1 cellular context compared by ENCODE assay signal in the genomic region with DNA sequence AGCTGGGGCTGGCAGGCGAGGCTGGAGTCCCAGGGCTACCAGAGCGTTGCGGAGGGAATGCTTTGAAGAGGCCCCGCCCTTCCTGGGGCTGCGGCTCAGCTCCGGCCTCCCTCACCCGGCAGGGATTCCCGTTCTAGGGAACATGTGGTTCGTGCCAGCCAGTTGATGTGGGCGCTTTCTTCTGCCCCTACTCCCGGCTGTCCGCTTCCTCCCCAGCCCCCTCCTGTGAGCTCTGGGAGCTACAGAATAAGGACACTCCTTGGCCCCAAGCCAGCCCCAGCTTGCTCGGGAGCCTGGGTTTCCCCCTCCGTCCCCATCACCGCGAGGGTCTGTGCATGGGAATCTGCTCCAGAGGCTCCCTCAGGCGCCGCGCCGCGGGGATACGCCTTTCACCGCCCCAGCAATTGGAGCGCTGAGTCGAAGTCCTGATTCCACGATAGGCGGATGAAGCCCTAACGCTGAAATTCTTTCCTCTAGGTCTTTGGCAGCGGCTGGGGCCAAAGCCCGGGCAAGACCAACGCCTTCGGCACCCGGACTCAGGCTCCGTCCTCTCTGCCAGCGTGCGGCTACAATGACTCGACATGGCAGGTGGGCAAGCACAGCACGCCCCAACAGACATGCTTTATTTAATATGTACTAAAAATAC.
A peak's percentile ranks its signal among the peaks of the same experiment; 100 is the strongest.
TF ChIP-seq lines count a peak whose summit lies in the region.

No MANE protein-coding gene starts in this region.

TF ChIP-seq in H1, 55 proteins besides CTCF, POLR2A, EP300 and RAD21 (continued from another document):
- TF ChIP-seq RBBP5 (IDR thresholded peaks at IDR 0.05; ENCODE audit: borderline replicate concordance, low read depth, low read length), result no peak; the same call in 1 of the 2 replicates
- no peak for TF ChIP-seq CHD1 (IDR thresholded peaks at IDR 0.05; ENCODE audit: low read depth, low read length)
- no peak for TF ChIP-seq POLR2AphosphoS5 (IDR thresholded peaks at IDR 0.05; ENCODE audit: low read depth, low read length)
- TF ChIP-seq KDM4A (IDR thresholded peaks at IDR 0.05; ENCODE audit: low read depth, low read length, severe bottlenecking), result peak; percentile 98
- TF ChIP-seq BCL11A (IDR thresholded peaks at IDR 0.05; ENCODE audit: low read depth in 2 of 2, low read length in 2 of 2), result no peak
- TF ChIP-seq MAFK (IDR thresholded peaks at IDR 0.05; ENCODE audit: low read depth, low read length), result no peak
- no peak for TF ChIP-seq POU5F1 (IDR thresholded peaks at IDR 0.05; ENCODE audit: low read depth, low read length)
- TF ChIP-seq BACH1 (IDR thresholded peaks at IDR 0.05; ENCODE audit: low read length), result no peak
- TF ChIP-seq HDAC6 (IDR thresholded peaks at IDR 0.05; ENCODE audit: low read depth, low read length), result no peak
- TF ChIP-seq TCF12 (IDR thresholded peaks at IDR 0.05; ENCODE audit: low read depth, low read length), result no peak
- no peak for TF ChIP-seq RNF2 (IDR thresholded peaks at IDR 0.05; ENCODE audit: borderline replicate concordance, low read depth, low read length, missing control alignments, poor library complexity, severe bottlenecking)
- TF ChIP-seq KDM1A (IDR thresholded peaks at IDR 0.05; ENCODE audit: borderline replicate concordance, low read length), result no peak
- no peak for TF ChIP-seq RXRA (IDR thresholded peaks at IDR 0.05; ENCODE audit: insufficient read depth, low read depth, low read length)
- TF ChIP-seq, protein P1, sequence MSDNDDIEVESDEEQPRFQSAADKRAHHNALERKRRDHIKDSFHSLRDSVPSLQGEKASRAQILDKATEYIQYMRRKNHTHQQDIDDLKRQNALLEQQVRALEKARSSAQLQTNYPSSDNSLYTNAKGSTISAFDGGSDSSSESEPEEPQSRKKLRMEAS (IDR thresholded peaks at IDR 0.05), result peak; percentile 61
- TF ChIP-seq YY1 (IDR thresholded peaks at IDR 0.05; ENCODE audit: low read depth, low read length), result 0 out of 2 replicates have a peak, but pooled peaks have one; percentile 9
- no peak for TF ChIP-seq SP4 (IDR thresholded peaks at IDR 0.05; ENCODE audit: low read length)
- TF ChIP-seq, protein P2, sequence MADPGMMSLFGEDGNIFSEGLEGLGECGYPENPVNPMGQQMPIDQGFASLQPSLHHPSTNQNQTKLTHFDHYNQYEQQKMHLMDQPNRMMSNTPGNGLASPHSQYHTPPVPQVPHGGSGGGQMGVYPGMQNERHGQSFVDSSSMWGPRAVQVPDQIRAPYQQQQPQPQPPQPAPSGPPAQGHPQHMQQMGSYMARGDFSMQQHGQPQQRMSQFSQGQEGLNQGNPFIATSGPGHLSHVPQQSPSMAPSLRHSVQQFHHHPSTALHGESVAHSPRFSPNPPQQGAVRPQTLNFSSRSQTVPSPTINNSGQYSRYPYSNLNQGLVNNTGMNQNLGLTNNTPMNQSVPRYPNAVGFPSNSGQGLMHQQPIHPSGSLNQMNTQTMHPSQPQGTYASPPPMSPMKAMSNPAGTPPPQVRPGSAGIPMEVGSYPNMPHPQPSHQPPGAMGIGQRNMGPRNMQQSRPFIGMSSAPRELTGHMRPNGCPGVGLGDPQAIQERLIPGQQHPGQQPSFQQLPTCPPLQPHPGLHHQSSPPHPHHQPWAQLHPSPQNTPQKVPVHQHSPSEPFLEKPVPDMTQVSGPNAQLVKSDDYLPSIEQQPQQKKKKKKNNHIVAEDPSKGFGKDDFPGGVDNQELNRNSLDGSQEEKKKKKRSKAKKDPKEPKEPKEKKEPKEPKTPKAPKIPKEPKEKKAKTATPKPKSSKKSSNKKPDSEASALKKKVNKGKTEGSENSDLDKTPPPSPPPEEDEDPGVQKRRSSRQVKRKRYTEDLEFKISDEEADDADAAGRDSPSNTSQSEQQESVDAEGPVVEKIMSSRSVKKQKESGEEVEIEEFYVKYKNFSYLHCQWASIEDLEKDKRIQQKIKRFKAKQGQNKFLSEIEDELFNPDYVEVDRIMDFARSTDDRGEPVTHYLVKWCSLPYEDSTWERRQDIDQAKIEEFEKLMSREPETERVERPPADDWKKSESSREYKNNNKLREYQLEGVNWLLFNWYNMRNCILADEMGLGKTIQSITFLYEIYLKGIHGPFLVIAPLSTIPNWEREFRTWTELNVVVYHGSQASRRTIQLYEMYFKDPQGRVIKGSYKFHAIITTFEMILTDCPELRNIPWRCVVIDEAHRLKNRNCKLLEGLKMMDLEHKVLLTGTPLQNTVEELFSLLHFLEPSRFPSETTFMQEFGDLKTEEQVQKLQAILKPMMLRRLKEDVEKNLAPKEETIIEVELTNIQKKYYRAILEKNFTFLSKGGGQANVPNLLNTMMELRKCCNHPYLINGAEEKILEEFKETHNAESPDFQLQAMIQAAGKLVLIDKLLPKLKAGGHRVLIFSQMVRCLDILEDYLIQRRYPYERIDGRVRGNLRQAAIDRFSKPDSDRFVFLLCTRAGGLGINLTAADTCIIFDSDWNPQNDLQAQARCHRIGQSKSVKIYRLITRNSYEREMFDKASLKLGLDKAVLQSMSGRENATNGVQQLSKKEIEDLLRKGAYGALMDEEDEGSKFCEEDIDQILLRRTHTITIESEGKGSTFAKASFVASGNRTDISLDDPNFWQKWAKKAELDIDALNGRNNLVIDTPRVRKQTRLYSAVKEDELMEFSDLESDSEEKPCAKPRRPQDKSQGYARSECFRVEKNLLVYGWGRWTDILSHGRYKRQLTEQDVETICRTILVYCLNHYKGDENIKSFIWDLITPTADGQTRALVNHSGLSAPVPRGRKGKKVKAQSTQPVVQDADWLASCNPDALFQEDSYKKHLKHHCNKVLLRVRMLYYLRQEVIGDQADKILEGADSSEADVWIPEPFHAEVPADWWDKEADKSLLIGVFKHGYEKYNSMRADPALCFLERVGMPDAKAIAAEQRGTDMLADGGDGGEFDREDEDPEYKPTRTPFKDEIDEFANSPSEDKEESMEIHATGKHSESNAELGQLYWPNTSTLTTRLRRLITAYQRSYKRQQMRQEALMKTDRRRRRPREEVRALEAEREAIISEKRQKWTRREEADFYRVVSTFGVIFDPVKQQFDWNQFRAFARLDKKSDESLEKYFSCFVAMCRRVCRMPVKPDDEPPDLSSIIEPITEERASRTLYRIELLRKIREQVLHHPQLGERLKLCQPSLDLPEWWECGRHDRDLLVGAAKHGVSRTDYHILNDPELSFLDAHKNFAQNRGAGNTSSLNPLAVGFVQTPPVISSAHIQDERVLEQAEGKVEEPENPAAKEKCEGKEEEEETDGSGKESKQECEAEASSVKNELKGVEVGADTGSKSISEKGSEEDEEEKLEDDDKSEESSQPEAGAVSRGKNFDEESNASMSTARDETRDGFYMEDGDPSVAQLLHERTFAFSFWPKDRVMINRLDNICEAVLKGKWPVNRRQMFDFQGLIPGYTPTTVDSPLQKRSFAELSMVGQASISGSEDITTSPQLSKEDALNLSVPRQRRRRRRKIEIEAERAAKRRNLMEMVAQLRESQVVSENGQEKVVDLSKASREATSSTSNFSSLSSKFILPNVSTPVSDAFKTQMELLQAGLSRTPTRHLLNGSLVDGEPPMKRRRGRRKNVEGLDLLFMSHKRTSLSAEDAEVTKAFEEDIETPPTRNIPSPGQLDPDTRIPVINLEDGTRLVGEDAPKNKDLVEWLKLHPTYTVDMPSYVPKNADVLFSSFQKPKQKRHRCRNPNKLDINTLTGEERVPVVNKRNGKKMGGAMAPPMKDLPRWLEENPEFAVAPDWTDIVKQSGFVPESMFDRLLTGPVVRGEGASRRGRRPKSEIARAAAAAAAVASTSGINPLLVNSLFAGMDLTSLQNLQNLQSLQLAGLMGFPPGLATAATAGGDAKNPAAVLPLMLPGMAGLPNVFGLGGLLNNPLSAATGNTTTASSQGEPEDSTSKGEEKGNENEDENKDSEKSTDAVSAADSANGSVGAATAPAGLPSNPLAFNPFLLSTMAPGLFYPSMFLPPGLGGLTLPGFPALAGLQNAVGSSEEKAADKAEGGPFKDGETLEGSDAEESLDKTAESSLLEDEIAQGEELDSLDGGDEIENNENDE (IDR thresholded peaks at IDR 0.05; ENCODE audit: insufficient replicate concordance, low read length), result no peak
- 0 out of 2 replicates have a peak, but pooled peaks have one; percentile 8 for TF ChIP-seq SRF (IDR thresholded peaks at IDR 0.05; ENCODE audit: low read depth, low read length)
- no peak for TF ChIP-seq HDAC2 (IDR thresholded peaks at IDR 0.05; ENCODE audit: borderline replicate concordance in 1 of 2, low read depth in 2 of 2, low read length in 2 of 2)
- TF ChIP-seq, protein P3, sequence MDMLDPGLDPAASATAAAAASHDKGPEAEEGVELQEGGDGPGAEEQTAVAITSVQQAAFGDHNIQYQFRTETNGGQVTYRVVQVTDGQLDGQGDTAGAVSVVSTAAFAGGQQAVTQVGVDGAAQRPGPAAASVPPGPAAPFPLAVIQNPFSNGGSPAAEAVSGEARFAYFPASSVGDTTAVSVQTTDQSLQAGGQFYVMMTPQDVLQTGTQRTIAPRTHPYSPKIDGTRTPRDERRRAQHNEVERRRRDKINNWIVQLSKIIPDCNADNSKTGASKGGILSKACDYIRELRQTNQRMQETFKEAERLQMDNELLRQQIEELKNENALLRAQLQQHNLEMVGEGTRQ (IDR thresholded peaks at IDR 0.05; ENCODE audit: low read length), result no peak
- no peak for TF ChIP-seq SIN3A (conservative IDR thresholded peaks at IDR 0.05 in 1 of 2, IDR thresholded peaks at IDR 0.05 in 1 of 2; ENCODE audit: low read depth in 1 of 2, low read length in 2 of 2)
- TF ChIP-seq, protein P4, sequence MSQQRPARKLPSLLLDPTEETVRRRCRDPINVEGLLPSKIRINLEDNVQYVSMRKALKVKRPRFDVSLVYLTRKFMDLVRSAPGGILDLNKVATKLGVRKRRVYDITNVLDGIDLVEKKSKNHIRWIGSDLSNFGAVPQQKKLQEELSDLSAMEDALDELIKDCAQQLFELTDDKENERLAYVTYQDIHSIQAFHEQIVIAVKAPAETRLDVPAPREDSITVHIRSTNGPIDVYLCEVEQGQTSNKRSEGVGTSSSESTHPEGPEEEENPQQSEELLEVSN (IDR thresholded peaks at IDR 0.05), result peak; percentile 81
- no peak for TF ChIP-seq CBX8 (IDR thresholded peaks at IDR 0.05; ENCODE audit: borderline replicate concordance, low read depth, low read length)
- no peak for TF ChIP-seq SP2 (IDR thresholded peaks at IDR 0.05; ENCODE audit: low read length)
- TF ChIP-seq TAF7 (optimal IDR thresholded peaks at IDR 0.05; ENCODE audit: borderline replicate concordance, low read depth, low read length), result no peak
- peak; percentile 81; the same call in 1 of the 2 replicates for TF ChIP-seq SP1 (IDR thresholded peaks at IDR 0.05; ENCODE audit: low read depth, low read length)
- TF ChIP-seq EGR1 (IDR thresholded peaks at IDR 0.05; ENCODE audit: borderline replicate concordance, low read depth, low read length), result no peak
- TF ChIP-seq ASH2L (IDR thresholded peaks at IDR 0.05; ENCODE audit: low read length), result peak; percentile 88
- no peak for TF ChIP-seq GABPA (IDR thresholded peaks at IDR 0.05; ENCODE audit: borderline replicate concordance, insufficient read depth, low read length)
- TF ChIP-seq TEAD4 (IDR thresholded peaks at IDR 0.05; ENCODE audit: low read depth, low read length), result peak; percentile 56; the same call in 1 of the 2 replicates
- no peak for TF ChIP-seq SAP30 (IDR thresholded peaks at IDR 0.05; ENCODE audit: insufficient read depth, insufficient replicate concordance, low read length)
- peak; percentile 48 for TF ChIP-seq CTBP2 (IDR thresholded peaks at IDR 0.05; ENCODE audit: borderline replicate concordance, insufficient read depth, insufficient read length, low read length)
- no peak for TF ChIP-seq TBP (IDR thresholded peaks at IDR 0.05; ENCODE audit: low read depth, low read length)
- no peak for TF ChIP-seq BRCA1 (IDR thresholded peaks at IDR 0.05; ENCODE audit: low read depth, low read length)
- TF ChIP-seq CEBPB (IDR thresholded peaks at IDR 0.05; ENCODE audit: low read depth, low read length), result no peak
- TF ChIP-seq SUZ12 (IDR thresholded peaks at IDR 0.05; ENCODE audit: low read length), result no peak
- TF ChIP-seq, protein P5, sequence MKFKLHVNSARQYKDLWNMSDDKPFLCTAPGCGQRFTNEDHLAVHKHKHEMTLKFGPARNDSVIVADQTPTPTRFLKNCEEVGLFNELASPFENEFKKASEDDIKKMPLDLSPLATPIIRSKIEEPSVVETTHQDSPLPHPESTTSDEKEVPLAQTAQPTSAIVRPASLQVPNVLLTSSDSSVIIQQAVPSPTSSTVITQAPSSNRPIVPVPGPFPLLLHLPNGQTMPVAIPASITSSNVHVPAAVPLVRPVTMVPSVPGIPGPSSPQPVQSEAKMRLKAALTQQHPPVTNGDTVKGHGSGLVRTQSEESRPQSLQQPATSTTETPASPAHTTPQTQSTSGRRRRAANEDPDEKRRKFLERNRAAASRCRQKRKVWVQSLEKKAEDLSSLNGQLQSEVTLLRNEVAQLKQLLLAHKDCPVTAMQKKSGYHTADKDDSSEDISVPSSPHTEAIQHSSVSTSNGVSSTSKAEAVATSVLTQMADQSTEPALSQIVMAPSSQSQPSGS (IDR thresholded peaks at IDR 0.05; ENCODE audit: low read length), result peak; percentile 31; the same call in 1 of the 2 replicates
- TF ChIP-seq NANOG (IDR thresholded peaks at IDR 0.05; ENCODE audit: insufficient read depth, low read depth, low read length, poor library complexity, severe bottlenecking), result no peak
- no peak for TF ChIP-seq JUN (IDR thresholded peaks at IDR 0.05; ENCODE audit: low read depth, low read length)
- peak; percentile 33 for TF ChIP-seq EZH2 (IDR thresholded peaks at IDR 0.05; ENCODE audit: low read depth, low read length, severe bottlenecking)
TF ChIP-seq in H1: peak in this region for 13.
